Comparison of ENCODE assay signal across 9 cellular contexts in the genomic region with DNA sequence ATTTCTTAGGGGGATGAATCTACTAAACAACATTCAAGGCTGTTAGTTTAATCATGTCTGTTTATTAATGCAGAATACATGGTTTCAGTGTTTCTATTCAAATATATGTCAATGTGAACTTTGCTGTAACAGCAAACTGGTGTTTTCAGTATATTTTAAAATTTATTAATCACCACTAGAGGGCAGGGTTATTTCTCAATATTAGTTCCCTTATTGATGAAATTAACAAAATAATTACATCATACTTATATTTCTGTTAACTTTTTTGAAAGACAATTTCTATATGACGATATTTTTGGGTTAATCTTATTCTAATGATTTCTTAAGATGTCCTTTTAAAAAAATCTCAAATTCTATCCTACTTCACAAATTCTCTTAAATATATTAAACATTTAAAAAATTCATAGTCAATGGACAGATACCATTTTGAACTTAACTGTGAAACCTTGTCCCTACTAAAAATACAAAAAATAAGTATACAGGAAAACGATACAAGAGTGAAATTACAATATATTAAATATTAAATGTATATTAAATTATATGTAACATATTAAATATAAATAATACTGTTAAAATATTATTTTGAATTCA.
DNase-seq lines count a peak whose midpoint lies in the region; ATAC-seq and TF ChIP-seq lines count a peak whose summit lies in the region.
"Had no signal": no experiment of that assay in that cellular context is flagged by ENCODE, and none has a peak within 500 bp of the region (broad histone marks: within the 10 kb centered on the region; RNA-seq: fewer than 3 reads in every experiment).

No MANE protein-coding gene starts in this region.

- DNase-seq in AG09319 (ENCODE audit: extremely low read depth, low read depth) (no peak), RKO (ENCODE audit: low spot score) (peak; percentile 35), germinal center (ENCODE audit: low spot score) (peak; percentile 3), NCI-H2081 treated with DMSO at 0.1 percent for 48 hours (lab: John Stamatoyannopoulos, UW) (no peak), SKM-1 (lab: John Stamatoyannopoulos, UW; ENCODE audit: unreplicated experiment) (no peak)
- DNase-seq in NK-92 treated with Interleukin-12 subunit alpha and Interleukin-12 subunit beta, amount 100 ng/mL, for 24 hours (lab: John Stamatoyannopoulos, UW) = no peak
- DNase-seq: NCI-H526 treated with DMSO at 0.1 percent for 48 hours had no signal

- ATAC-seq in GM21381 (IDR thresholded peaks at IDR 0.05; ENCODE audit: unreplicated experiment) (peak; percentile 49), GM21390 (IDR thresholded peaks at IDR 0.05; ENCODE audit: unreplicated experiment) (no peak)

- TF ChIP-seq CTCF in AG09319 (IDR thresholded peaks at IDR 0.05; ENCODE audit: low read depth, low read length) = peak; percentile 19

Comparison
In these comparisons a context has a peak if more than half of its experiments do, and no peak if none do; other contexts are left out.
1. DNase-seq: peak in RKO (single experiment) and germinal center (single experiment); none in AG09319 (single experiment), NCI-H2081 treated with DMSO at 0.1 percent for 48 hours (single experiment), SKM-1 (single experiment) and NK-92 treated with Interleukin-12 subunit alpha and Interleukin-12 subunit beta, amount 100 ng/mL, for 24 hours (single experiment).